9 cellular contexts compared by ENCODE assay signal in the genomic region with DNA sequence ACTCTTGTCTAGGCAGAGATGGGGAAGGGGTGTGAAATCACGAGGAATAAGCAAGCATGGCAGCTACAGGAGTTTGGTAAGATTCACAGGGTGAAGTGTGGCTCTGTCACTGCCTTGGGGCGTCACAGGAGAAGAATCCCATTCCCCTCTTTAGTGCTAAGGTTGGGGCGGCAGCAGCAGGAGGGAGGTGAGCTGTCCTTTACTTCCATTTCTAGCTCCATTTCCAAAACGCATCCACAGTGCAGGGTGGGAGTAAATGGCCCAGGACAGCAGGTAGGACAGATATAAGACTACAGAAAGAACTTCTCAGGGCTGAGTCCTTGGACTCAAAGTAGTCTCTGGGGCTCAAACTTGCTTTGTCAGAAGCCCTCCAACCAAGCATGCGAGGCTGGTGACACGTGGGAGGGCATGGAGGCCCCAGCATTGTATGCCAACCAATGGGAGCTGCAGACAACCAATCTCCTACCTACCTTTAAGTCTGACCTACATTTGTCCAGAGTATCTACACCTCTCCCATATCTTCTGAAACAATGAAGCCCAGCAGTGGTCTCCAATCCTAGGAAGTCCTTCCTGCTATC. TPM values are rescaled to one million over a fixed set of nuclear protein-coding genes. Genes with fewer than 3 reads are reported as not detected.
DNase-seq lines count a peak whose midpoint lies in the region; TF ChIP-seq lines count a peak whose summit lies in the region.
"Had no signal": no experiment of that assay in that cellular context is flagged by ENCODE, and none has a peak within 500 bp of the region (broad histone marks: within the 10 kb centered on the region; RNA-seq: fewer than 3 reads in every experiment).

No MANE protein-coding gene starts in this region.

- intact Hi-C loops in spleen (cut with DNase I; ENCODE audit: low total_unique reads) = no loop called here

- no peaks in the 10 kb centered on the region for H3K27me3 ChIP-seq in Peyer's patch
- no peaks in the 10 kb centered on the region for H3K27me3 ChIP-seq in spleen (replicated peaks in 1 of 7)
- no peaks in the 10 kb centered on the region for H3K27me3 ChIP-seq in endodermal cell (ENCODE audit: control insufficient read depth, insufficient read depth, low read length, poor library complexity, severe bottlenecking)

- H3K4me1 ChIP-seq in Peyer's patch (peaks cover 12 to 96% (median 87%) of the 10 kb centered on the region in 4 donors), spleen (peaks cover 100% of the 10 kb centered on the region in 6 donors), endodermal cell (ENCODE audit: control insufficient read depth, insufficient read depth, low read length) (peaks cover 16% of the 10 kb centered on the region)

- H3K9me3 Mint-ChIP-seq in endothelial cell (ENCODE audit: unreplicated experiment) (no peaks in the 10 kb centered on the region), endodermal cell (no peaks in the 10 kb centered on the region)

- H3K27ac Mint-ChIP-seq in endothelial cell (ENCODE audit: unreplicated experiment) (peak overlapping the region; percentile 10), endodermal cell (no peak overlapping the region)

- no peak overlapping the region for H3K4me3 Mint-ChIP-seq in endothelial cell (ENCODE audit: unreplicated experiment)
- no peak overlapping the region for H3K4me3 Mint-ChIP-seq in endodermal cell

- no peak for TF ChIP-seq POLR2A in Peyer's patch (IDR thresholded peaks at IDR 0.05)
- TF ChIP-seq POLR2A in spleen (IDR thresholded peaks at IDR 0.05) = no peak

- DNase-seq in GM12865 (ENCODE audit: low read depth) = peak; percentile 72
- no peak for DNase-seq in Peyer's patch
- no peak for DNase-seq in endothelial cell (ENCODE audit: low spot score)
- DNase-seq in spleen = no peak
- no peak for DNase-seq in kidney tubule cell (ENCODE audit: low spot score)
- no peak for DNase-seq in NCI-H748 treated with DMSO at 0.1 percent for 48 hours (lab: John Stamatoyannopoulos, UW)
- DNase-seq in NK-92 (lab: John Stamatoyannopoulos, UW; ENCODE audit: unreplicated experiment) = no peak
- no peak for DNase-seq in endodermal cell

- H3K27ac ChIP-seq in Peyer's patch (peak overlapping the region; percentile 29 to 78 (median 38)), spleen (peak overlapping the region in 7 of 8 donors; percentile 73 to 100 (median 76)), endodermal cell (ENCODE audit: low read depth, low read length) (no peak overlapping the region)
- H3K27ac ChIP-seq: VCaP had no signal

- H3K36me3 Mint-ChIP-seq in endothelial cell (ENCODE audit: low read depth, unreplicated experiment) (peaks cover 10% of the 10 kb centered on the region), endodermal cell (ENCODE audit: low read depth) (no peaks in the 10 kb centered on the region)

- H3K4me3 ChIP-seq in GM12865 (ENCODE audit: low read depth, low read length) (peak overlapping the region; percentile 79), Peyer's patch (peak overlapping the region in 1 of 4 donors; percentile 16), spleen (peak overlapping the region in 1 of 8 donors; percentile 54), endodermal cell (ENCODE audit: low read length) (no peak overlapping the region)

- 48 to 61% (median 53%) methylated on average over 6 of the region's 6 CpGs for WGBS in spleen, 5 donors
- WGBS in endodermal cell (ENCODE audit: insufficient coverage in 1 of 2, insufficient read length in 1 of 2), 2 experiments = 91 to 94% methylated on average over 4 to 6 of the region's 6 CpGs

- H3K4me1 Mint-ChIP-seq in endothelial cell (ENCODE audit: unreplicated experiment) (peaks cover 63% of the 10 kb centered on the region), endodermal cell (peaks cover 37% of the 10 kb centered on the region)

- H3K36me3 ChIP-seq in Peyer's patch (peaks cover 0 to 11% (median 0%) of the 10 kb centered on the region in 3 donors), spleen (peaks cover 0 to 22% (median 4%) of the 10 kb centered on the region in 6 donors), endodermal cell (ENCODE audit: control insufficient read depth, insufficient read depth, low read length) (no peaks in the 10 kb centered on the region)

- H3K27me3 Mint-ChIP-seq in endothelial cell (ENCODE audit: unreplicated experiment) (peaks cover 27% of the 10 kb centered on the region), endodermal cell (ENCODE audit: insufficient read depth) (no peaks in the 10 kb centered on the region)

- H3K9me3 ChIP-seq in Peyer's patch (no peaks in the 10 kb centered on the region), spleen (no peaks in the 10 kb centered on the region), endodermal cell (ENCODE audit: control insufficient read depth, low read length) (no peaks in the 10 kb centered on the region)

- H3K9ac ChIP-seq in endodermal cell (ENCODE audit: extremely low read depth, low read length, poor library complexity, severe bottlenecking) = no peak overlapping the region

- no peak for TF ChIP-seq CTCF in GM12865 (IDR thresholded peaks at IDR 0.05; ENCODE audit: insufficient read depth, low read depth, low read length, missing control alignments)
- no peak for TF ChIP-seq CTCF in Peyer's patch (IDR thresholded peaks at IDR 0.05)
- no peak for TF ChIP-seq CTCF in endothelial cell (IDR thresholded peaks at IDR 0.05; ENCODE audit: unreplicated experiment)
- TF ChIP-seq CTCF in spleen (IDR thresholded peaks at IDR 0.05 in 8 of 11, conservative IDR thresholded peaks at IDR 0.05 in 3 of 11) = no peak
- TF ChIP-seq CTCF in endodermal cell (conservative IDR thresholded peaks at IDR 0.05) = no peak

RNA-seq across cellular contexts. Expression of gene MEF2D, which starts 8.5 kb away (rescaled TPM):
- total RNA-seq in Peyer's patch (10 to 100 TPM; 46.8 to 97.4 (median 64.1) TPM), endothelial cell (ENCODE audit: unreplicated experiment) (45.2 TPM), spleen (100 to 1,000 TPM in 1 of 7 donors, 10 to 100 TPM in 6; 56.0 to 103 (median 71.4) TPM), endodermal cell (10 to 100 TPM; 10.5 to 12.8 TPM)
- polyA plus RNA-seq in spleen = 10 to 100 TPM in 1 of 3 donors, 1 to 10 TPM in 2; 7.4 to 22.5 (median 7.6) TPM
- 11.5 TPM for polyA plus RNA-seq in endodermal cell (2013, experiment 1 of 2)
- 11.3 TPM for polyA plus RNA-seq in endodermal cell (2013, experiment 2 of 2)
